ENCODE assay signal across 1 cellular context in genomic region chr7:32587431-32587948, GRCh38.
TF ChIP-seq lines count a peak whose summit lies in the region.

No MANE protein-coding gene starts in this region.

TF ChIP-seq in HepG2, 621 proteins besides CTCF, POLR2A, EP300 and RAD21 (continued from another document and continues in another):
- TF ChIP-seq, protein P1, sequence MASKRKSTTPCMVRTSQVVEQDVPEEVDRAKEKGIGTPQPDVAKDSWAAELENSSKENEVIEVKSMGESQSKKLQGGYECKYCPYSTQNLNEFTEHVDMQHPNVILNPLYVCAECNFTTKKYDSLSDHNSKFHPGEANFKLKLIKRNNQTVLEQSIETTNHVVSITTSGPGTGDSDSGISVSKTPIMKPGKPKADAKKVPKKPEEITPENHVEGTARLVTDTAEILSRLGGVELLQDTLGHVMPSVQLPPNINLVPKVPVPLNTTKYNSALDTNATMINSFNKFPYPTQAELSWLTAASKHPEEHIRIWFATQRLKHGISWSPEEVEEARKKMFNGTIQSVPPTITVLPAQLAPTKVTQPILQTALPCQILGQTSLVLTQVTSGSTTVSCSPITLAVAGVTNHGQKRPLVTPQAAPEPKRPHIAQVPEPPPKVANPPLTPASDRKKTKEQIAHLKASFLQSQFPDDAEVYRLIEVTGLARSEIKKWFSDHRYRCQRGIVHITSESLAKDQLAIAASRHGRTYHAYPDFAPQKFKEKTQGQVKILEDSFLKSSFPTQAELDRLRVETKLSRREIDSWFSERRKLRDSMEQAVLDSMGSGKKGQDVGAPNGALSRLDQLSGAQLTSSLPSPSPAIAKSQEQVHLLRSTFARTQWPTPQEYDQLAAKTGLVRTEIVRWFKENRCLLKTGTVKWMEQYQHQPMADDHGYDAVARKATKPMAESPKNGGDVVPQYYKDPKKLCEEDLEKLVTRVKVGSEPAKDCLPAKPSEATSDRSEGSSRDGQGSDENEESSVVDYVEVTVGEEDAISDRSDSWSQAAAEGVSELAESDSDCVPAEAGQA (IDR thresholded peaks at IDR 0.05; ENCODE audit: low read depth), result no peak
- TF ChIP-seq, protein P1 (CRISPR knock-in tag; IDR thresholded peaks at IDR 0.05; ENCODE audit: borderline replicate concordance), result no peak
- TF ChIP-seq, protein P2, sequence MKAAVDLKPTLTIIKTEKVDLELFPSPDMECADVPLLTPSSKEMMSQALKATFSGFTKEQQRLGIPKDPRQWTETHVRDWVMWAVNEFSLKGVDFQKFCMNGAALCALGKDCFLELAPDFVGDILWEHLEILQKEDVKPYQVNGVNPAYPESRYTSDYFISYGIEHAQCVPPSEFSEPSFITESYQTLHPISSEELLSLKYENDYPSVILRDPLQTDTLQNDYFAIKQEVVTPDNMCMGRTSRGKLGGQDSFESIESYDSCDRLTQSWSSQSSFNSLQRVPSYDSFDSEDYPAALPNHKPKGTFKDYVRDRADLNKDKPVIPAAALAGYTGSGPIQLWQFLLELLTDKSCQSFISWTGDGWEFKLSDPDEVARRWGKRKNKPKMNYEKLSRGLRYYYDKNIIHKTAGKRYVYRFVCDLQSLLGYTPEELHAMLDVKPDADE (CRISPR knock-in tag; IDR thresholded peaks at IDR 0.05), result no peak
- TF ChIP-seq, protein P3, sequence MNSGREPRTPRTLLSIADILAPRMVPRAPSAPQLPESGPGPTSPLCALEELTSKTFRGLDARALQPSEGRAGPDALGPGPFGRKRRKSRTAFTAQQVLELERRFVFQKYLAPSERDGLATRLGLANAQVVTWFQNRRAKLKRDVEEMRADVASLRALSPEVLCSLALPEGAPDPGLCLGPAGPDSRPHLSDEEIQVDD (CRISPR knock-in tag; IDR thresholded peaks at IDR 0.05; ENCODE audit: borderline replicate concordance), result no peak
- TF ChIP-seq GLI4 (CRISPR knock-in tag; IDR thresholded peaks at IDR 0.05; ENCODE audit: borderline replicate concordance) (no peak), PHF20 (CRISPR knock-in tag; IDR thresholded peaks at IDR 0.05) (no peak), MYPOP (CRISPR knock-in tag; IDR thresholded peaks at IDR 0.05) (no peak), ZFP1 (CRISPR knock-in tag; IDR thresholded peaks at IDR 0.05) (0 out of 2 replicates have a peak, but pooled peaks have one; percentile 18), LCORL (IDR thresholded peaks at IDR 0.05) (no peak), LCORL (CRISPR knock-in tag; IDR thresholded peaks at IDR 0.05) (0 out of 2 replicates have a peak, but pooled peaks have one; percentile 36), TEAD3 (CRISPR knock-in tag; optimal IDR thresholded peaks at IDR 0.05; ENCODE audit: borderline replicate concordance) (peak; percentile 97), RAD51 (IDR thresholded peaks at IDR 0.05; ENCODE audit: borderline replicate concordance) (no peak), ZMYM3 (CRISPR knock-in tag; IDR thresholded peaks at IDR 0.05) (no peak), SALL1 (CRISPR knock-in tag; IDR thresholded peaks at IDR 0.05) (peak; percentile 88), GABPA (IDR thresholded peaks at IDR 0.05; ENCODE audit: low read depth, low read length) (no peak), GABPA (CRISPR knock-in tag; IDR thresholded peaks at IDR 0.05; ENCODE audit: low read depth) (peak; percentile 65), AKAP8 (CRISPR knock-in tag; IDR thresholded peaks at IDR 0.05) (no peak), ZFP36L1 (CRISPR knock-in tag; IDR thresholded peaks at IDR 0.05) (no peak), ATM (IDR thresholded peaks at IDR 0.05; ENCODE audit: borderline replicate concordance) (no peak), ZEB1 (IDR thresholded peaks at IDR 0.05; ENCODE audit: insufficient replicate concordance, low read depth) (no peak), ZNF678 (CRISPR knock-in tag; IDR thresholded peaks at IDR 0.05) (no peak), POLR2AphosphoS5 (IDR thresholded peaks at IDR 0.05; ENCODE audit: low read depth, low read length) (no peak), THRA (CRISPR knock-in tag; IDR thresholded peaks at IDR 0.05; ENCODE audit: borderline replicate concordance) (no peak), NCOA2 (CRISPR knock-in tag; IDR thresholded peaks at IDR 0.05) (peak; percentile 83), NFYC (CRISPR knock-in tag; IDR thresholded peaks at IDR 0.05) (no peak), CHD4 (IDR thresholded peaks at IDR 0.05; ENCODE audit: borderline replicate concordance, low read length) (no peak), SRSF4 (IDR thresholded peaks at IDR 0.05; ENCODE audit: low read depth, low read length, poor library complexity, severe bottlenecking) (no peak), ZBTB14 (CRISPR knock-in tag; IDR thresholded peaks at IDR 0.05) (no peak), ZNF44 (CRISPR knock-in tag; IDR thresholded peaks at IDR 0.05) (no peak), HMG20A (CRISPR knock-in tag; IDR thresholded peaks at IDR 0.05; ENCODE audit: borderline replicate concordance) (peak; percentile 35; the same call in 1 of the 2 replicates), CREM (IDR thresholded peaks at IDR 0.05) (peak; percentile 36; the same call in 1 of the 2 replicates), CREM (CRISPR knock-in tag; IDR thresholded peaks at IDR 0.05) (no peak), ZNF660 (CRISPR knock-in tag; IDR thresholded peaks at IDR 0.05; ENCODE audit: borderline replicate concordance, low read depth) (no peak), ETV6 (CRISPR knock-in tag; conservative IDR thresholded peaks at IDR 0.05) (no peak), SOX5 (CRISPR knock-in tag; IDR thresholded peaks at IDR 0.05; ENCODE audit: borderline replicate concordance) (peak; percentile 99), IRX3 (CRISPR knock-in tag; IDR thresholded peaks at IDR 0.05; ENCODE audit: borderline replicate concordance, low read depth) (no peak), YY1 (IDR thresholded peaks at IDR 0.05; ENCODE audit: insufficient read depth, insufficient replicate concordance, low read depth, low read length) (no peak), MXD4 (CRISPR knock-in tag; IDR thresholded peaks at IDR 0.05) (no peak)
- TF ChIP-seq, protein P4, sequence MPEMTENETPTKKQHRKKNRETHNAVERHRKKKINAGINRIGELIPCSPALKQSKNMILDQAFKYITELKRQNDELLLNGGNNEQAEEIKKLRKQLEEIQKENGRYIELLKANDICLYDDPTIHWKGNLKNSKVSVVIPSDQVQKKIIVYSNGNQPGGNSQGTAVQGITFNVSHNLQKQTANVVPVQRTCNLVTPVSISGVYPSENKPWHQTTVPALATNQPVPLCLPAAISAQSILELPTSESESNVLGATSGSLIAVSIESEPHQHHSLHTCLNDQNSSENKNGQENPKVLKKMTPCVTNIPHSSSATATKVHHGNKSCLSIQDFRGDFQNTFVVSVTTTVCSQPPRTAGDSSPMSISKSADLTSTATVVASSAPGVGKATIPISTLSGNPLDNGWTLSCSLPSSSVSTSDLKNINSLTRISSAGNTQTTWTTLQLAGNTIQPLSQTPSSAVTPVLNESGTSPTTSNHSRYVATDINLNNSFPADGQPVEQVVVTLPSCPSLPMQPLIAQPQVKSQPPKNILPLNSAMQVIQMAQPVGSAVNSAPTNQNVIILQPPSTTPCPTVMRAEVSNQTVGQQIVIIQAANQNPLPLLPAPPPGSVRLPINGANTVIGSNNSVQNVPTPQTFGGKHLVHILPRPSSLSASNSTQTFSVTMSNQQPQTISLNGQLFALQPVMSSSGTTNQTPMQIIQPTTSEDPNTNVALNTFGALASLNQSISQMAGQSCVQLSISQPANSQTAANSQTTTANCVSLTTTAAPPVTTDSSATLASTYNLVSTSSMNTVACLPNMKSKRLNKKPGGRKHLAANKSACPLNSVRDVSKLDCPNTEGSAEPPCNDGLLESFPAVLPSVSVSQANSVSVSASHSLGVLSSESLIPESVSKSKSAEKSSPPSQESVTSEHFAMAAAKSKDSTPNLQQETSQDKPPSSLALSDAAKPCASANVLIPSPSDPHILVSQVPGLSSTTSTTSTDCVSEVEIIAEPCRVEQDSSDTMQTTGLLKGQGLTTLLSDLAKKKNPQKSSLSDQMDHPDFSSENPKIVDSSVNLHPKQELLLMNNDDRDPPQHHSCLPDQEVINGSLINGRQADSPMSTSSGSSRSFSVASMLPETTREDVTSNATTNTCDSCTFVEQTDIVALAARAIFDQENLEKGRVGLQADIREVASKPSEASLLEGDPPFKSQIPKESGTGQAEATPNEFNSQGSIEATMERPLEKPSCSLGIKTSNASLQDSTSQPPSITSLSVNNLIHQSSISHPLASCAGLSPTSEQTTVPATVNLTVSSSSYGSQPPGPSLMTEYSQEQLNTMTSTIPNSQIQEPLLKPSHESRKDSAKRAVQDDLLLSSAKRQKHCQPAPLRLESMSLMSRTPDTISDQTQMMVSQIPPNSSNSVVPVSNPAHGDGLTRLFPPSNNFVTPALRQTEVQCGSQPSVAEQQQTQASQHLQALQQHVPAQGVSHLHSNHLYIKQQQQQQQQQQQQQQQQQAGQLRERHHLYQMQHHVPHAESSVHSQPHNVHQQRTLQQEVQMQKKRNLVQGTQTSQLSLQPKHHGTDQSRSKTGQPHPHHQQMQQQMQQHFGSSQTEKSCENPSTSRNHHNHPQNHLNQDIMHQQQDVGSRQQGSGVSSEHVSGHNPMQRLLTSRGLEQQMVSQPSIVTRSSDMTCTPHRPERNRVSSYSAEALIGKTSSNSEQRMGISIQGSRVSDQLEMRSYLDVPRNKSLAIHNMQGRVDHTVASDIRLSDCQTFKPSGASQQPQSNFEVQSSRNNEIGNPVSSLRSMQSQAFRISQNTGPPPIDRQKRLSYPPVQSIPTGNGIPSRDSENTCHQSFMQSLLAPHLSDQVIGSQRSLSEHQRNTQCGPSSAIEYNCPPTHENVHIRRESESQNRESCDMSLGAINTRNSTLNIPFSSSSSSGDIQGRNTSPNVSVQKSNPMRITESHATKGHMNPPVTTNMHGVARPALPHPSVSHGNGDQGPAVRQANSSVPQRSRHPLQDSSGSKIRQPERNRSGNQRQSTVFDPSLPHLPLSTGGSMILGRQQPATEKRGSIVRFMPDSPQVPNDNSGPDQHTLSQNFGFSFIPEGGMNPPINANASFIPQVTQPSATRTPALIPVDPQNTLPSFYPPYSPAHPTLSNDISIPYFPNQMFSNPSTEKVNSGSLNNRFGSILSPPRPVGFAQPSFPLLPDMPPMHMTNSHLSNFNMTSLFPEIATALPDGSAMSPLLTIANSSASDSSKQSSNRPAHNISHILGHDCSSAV (CRISPR knock-in tag; IDR thresholded peaks at IDR 0.05; ENCODE audit: borderline replicate concordance), result no peak
- TF ChIP-seq, protein P5, sequence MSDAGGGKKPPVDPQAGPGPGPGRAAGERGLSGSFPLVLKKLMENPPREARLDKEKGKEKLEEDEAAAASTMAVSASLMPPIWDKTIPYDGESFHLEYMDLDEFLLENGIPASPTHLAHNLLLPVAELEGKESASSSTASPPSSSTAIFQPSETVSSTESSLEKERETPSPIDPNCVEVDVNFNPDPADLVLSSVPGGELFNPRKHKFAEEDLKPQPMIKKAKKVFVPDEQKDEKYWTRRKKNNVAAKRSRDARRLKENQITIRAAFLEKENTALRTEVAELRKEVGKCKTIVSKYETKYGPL (CRISPR knock-in tag; IDR thresholded peaks at IDR 0.05), result no peak
- TF ChIP-seq, protein P6, sequence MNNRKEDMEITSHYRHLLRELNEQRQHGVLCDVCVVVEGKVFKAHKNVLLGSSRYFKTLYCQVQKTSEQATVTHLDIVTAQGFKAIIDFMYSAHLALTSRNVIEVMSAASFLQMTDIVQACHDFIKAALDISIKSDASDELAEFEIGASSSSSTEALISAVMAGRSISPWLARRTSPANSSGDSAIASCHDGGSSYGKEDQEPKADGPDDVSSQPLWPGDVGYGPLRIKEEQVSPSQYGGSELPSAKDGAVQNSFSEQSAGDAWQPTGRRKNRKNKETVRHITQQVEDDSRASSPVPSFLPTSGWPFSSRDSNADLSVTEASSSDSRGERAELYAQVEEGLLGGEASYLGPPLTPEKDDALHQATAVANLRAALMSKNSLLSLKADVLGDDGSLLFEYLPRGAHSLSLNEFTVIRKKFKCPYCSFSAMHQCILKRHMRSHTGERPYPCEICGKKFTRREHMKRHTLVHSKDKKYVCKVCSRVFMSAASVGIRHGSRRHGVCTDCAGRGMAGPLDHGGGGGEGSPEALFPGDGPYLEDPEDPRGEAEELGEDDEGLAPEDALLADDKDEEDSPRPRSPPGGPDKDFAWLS (CRISPR knock-in tag; IDR thresholded peaks at IDR 0.05; ENCODE audit: borderline replicate concordance), result no peak
